Comparison of ENCODE assay signal across 1 cellular context in genomic region chr21:34884346-34884929, GRCh38.
TF ChIP-seq lines count a peak whose summit lies in the region.

No MANE protein-coding gene starts in this region.

TF ChIP-seq in HCT116, 20 proteins besides CTCF, POLR2A, EP300 and RAD21 (continued from another document):
- TF ChIP-seq ZBTB33 (IDR thresholded peaks at IDR 0.05; ENCODE audit: extremely low read depth, insufficient replicate concordance, low read length) (no peak), JUND (IDR thresholded peaks at IDR 0.05) (no peak), MAX (IDR thresholded peaks at IDR 0.05) (no peak), YY1 (IDR thresholded peaks at IDR 0.05; ENCODE audit: extremely low read depth, insufficient replicate concordance, low read depth, low read length) (no peak), EZH2 (IDR thresholded peaks at IDR 0.05) (no peak), ELF1 (IDR thresholded peaks at IDR 0.05; ENCODE audit: borderline replicate concordance, low read depth) (no peak)
